In genomic region chr7:54545241-54545563, GRCh38 we compare ENCODE assay signal across 18 cellular contexts. TPM values are rescaled to one million over a fixed set of nuclear protein-coding genes. Genes with fewer than 3 reads are reported as not detected.
"Had no signal": no experiment of that assay in that cellular context is flagged by ENCODE, and none has a peak within 500 bp of the region (broad histone marks: within the 10 kb centered on the region; RNA-seq: fewer than 3 reads in every experiment).

No MANE protein-coding gene starts in this region.

- H3K9me3 ChIP-seq: psoas muscle, upper lobe of left lung had no signal

- H3K4me1 ChIP-seq: foreskin keratinocyte, psoas muscle had no signal

- H3K9me3 Mint-ChIP-seq: activated CD4-positive, alpha-beta T cell treated with anti-CD3 and anti-CD28 coated beads, Interleukin-2, amount 10 ng/mL, durations not matched to agents 7 days and 5 days; nephron progenitor cell had no signal

- H3K27ac ChIP-seq: brain microvascular endothelial cell, foreskin keratinocyte, psoas muscle, upper lobe of left lung had no signal

- DNase-seq: activated CD4-positive, alpha-beta T cell treated with anti-CD3 and anti-CD28 coated beads, Interleukin-2, amount 10 ng/mL, durations not matched to agents 7 days and 5 days; activated CD8-positive, alpha-beta memory T cell treated with anti-CD3 and anti-CD28 coated beads, Interleukin-2, amount 50 U/mL, for 48 hours; activated gamma-delta T cell treated with Interleukin-2 at 50 U/mL for 16 hours; activated naive CD8-positive, alpha-beta T cell treated with anti-CD3 and anti-CD28 coated beads for 36 hours; brain microvascular endothelial cell; cortex of kidney; effector memory CD4-positive, alpha-beta T cell; foreskin keratinocyte; hypothalamus; psoas muscle; small intestine; stimulated activated naive CD8-positive, alpha-beta T cell treated with anti-CD3 and anti-CD28 coated beads, Interleukin-15, Interleukin-2, amounts not matched to agents 100 U/mL and 50 U/mL, for 24 hours had no signal

- H3K36me3 ChIP-seq: brain microvascular endothelial cell, upper lobe of left lung had no signal

- H3K4me3 Mint-ChIP-seq: activated CD4-positive, alpha-beta T cell treated with anti-CD3 and anti-CD28 coated beads, Interleukin-2, amount 10 ng/mL, durations not matched to agents 7 days and 5 days; activated naive CD8-positive, alpha-beta T cell treated with anti-CD3 and anti-CD28 coated beads for 36 hours; central memory CD8-positive, alpha-beta T cell had no signal

- H3K27ac Mint-ChIP-seq: activated CD4-positive, alpha-beta T cell treated with anti-CD3 and anti-CD28 coated beads, Interleukin-2, amount 10 ng/mL, durations not matched to agents 7 days and 5 days; activated naive CD8-positive, alpha-beta T cell treated with anti-CD3 and anti-CD28 coated beads for 36 hours; nephron progenitor cell had no signal

- H3K4me1 Mint-ChIP-seq: activated CD4-positive, alpha-beta T cell treated with anti-CD3 and anti-CD28 coated beads, Interleukin-2, amount 10 ng/mL, durations not matched to agents 7 days and 5 days; activated naive CD8-positive, alpha-beta T cell treated with anti-CD3 and anti-CD28 coated beads for 36 hours; central memory CD8-positive, alpha-beta T cell had no signal

- H3K4me3 ChIP-seq: psoas muscle, upper lobe of left lung had no signal

RNA-seq across cellular contexts. Expression of gene VSTM2A, which starts 3.0 kb away (rescaled TPM):
- total RNA-seq: activated CD4-positive, alpha-beta T cell treated with anti-CD3 and anti-CD28 coated beads, Interleukin-2, amount 10 ng/mL, durations not matched to agents 7 days and 5 days; activated naive CD8-positive, alpha-beta T cell treated with anti-CD3 and anti-CD28 coated beads for 36 hours; foreskin keratinocyte; kidney epithelial cell; mesenteric fat pad; osteocyte; psoas muscle; upper lobe of left lung had no signal
- polyA plus RNA-seq: foreskin keratinocyte had no signal
